Comparison of ENCODE assay signal across 1 cellular context in the genomic region with DNA sequence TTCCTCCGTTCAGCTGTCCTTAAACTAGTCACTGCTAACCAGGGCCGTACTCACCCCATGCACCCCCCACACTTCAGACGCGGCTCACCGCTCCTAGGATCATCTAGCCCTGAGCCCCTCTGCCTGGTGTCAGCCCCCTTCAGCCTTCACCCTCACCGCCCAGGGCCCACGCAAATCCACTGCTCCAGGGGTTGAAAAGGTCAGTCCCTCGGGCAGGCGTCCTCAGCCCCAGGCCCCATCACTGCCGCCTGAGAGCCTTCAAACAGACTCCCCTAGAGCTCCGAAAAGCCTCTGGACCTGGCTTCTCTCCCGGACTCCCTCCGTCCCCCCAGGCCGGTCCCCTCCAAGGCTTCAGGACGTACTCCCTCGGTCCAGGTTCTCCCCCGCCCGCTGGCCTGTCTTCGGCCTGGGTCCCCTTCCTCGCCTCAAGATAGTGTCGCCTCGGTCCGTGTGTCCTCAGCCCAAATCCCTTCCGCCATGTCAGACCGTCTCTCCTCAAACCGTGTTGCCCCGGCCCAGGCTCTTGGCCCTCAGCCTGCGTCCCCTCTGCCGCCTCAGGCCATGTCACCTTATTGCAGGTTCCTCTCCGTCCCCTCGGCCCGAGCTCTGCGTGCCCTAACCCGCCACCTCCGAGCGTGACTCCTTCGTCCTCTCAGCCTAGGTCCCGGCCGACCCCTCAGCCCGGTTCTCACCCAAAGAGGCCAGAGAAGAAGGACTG.
TF ChIP-seq lines count a peak whose summit lies in the region.

No MANE protein-coding gene starts in this region.

TF ChIP-seq in K562, 482 proteins besides CTCF, POLR2A, EP300 and RAD21 (continued from another document):
- TF ChIP-seq E2F3 (CRISPR knock-in tag; IDR thresholded peaks at IDR 0.05) (no peak), ZNF197 (CRISPR knock-in tag; IDR thresholded peaks at IDR 0.05; ENCODE audit: low read depth) (no peak; the same call in 1 of the 2 replicates), MECOM (CRISPR knock-in tag; IDR thresholded peaks at IDR 0.05) (no peak), SMARCA5 (IDR thresholded peaks at IDR 0.05) (no peak), CHCHD3 (CRISPR knock-in tag; IDR thresholded peaks at IDR 0.05) (no peak), HNRNPUL1 (IDR thresholded peaks at IDR 0.05; ENCODE audit: low read length) (no peak), KAT8 (IDR thresholded peaks at IDR 0.05; ENCODE audit: low read depth) (no peak), PYGO2 (tag; IDR thresholded peaks at IDR 0.05) (no peak)
- TF ChIP-seq, protein P1, sequence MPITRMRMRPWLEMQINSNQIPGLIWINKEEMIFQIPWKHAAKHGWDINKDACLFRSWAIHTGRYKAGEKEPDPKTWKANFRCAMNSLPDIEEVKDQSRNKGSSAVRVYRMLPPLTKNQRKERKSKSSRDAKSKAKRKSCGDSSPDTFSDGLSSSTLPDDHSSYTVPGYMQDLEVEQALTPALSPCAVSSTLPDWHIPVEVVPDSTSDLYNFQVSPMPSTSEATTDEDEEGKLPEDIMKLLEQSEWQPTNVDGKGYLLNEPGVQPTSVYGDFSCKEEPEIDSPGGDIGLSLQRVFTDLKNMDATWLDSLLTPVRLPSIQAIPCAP (CRISPR knock-in tag; IDR thresholded peaks at IDR 0.05; ENCODE audit: borderline replicate concordance): no peak
